11 cellular contexts compared by ENCODE assay signal in the genomic region with DNA sequence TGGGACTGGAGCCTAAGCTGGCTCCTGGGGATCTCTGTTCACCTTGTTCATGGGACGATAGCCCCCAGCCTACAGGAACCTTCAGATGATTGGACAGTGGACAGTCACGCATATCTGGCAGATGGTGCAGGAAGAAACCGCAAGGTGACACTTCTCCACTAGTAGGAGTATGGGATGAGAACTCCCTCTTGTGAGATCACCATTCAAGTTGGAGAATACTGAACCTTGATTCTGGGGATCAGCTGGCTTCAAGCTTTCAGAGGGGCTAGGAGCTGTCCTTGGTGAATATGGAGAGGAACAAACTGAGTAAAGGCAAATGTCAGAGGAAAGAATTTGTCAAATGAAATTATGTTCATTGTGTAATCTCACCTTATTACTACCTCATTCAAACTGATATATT.
DNase-seq lines count a peak whose midpoint lies in the region; ATAC-seq and TF ChIP-seq lines count a peak whose summit lies in the region.
"Had no signal": no experiment of that assay in that cellular context is flagged by ENCODE, and none has a peak within 500 bp of the region (broad histone marks: within the 10 kb centered on the region; RNA-seq: fewer than 3 reads in every experiment).

No MANE protein-coding gene starts in this region.

- H3K4me1 ChIP-seq in SJCRH30 (no peaks in the 10 kb centered on the region), endodermal cell (ENCODE audit: control insufficient read depth, insufficient read depth, low read length) (no peaks in the 10 kb centered on the region), spleen (peaks cover 0 to 20% (median 10%) of the 10 kb centered on the region in 6 donors), psoas muscle (no peaks in the 10 kb centered on the region)

- no peak overlapping the region for H3K4me3 Mint-ChIP-seq in endodermal cell

- H3K27ac ChIP-seq in SJCRH30 (no peak overlapping the region), endodermal cell (ENCODE audit: low read depth, low read length) (no peak overlapping the region), spleen (no peak overlapping the region), psoas muscle (no peak overlapping the region)

- peaks cover 2% of the 10 kb centered on the region for H3K36me3 Mint-ChIP-seq in endodermal cell (ENCODE audit: low read depth)

- in situ Hi-C loops in ACHN (cut with HindIII; ENCODE audit: low pct_ligation_motif_present, low pct_unique_long_range_greater_than_20kb, low sequenced_read_pairs): no loop called here

- H3K27me3 ChIP-seq in SJCRH30 (no peaks in the 10 kb centered on the region), endodermal cell (ENCODE audit: control insufficient read depth, insufficient read depth, low read length, poor library complexity, severe bottlenecking) (no peaks in the 10 kb centered on the region), spleen (replicated peaks in 1 of 7) (no peaks in the 10 kb centered on the region), psoas muscle (ENCODE audit: insufficient read depth in 3 of 3, low read length in 2 of 3) (no peaks in the 10 kb centered on the region)

- H3K9ac ChIP-seq in endodermal cell (ENCODE audit: extremely low read depth, low read length, poor library complexity, severe bottlenecking): no peak overlapping the region

- no peak for TF ChIP-seq POLR2A in spleen (IDR thresholded peaks at IDR 0.05)

- no peak overlapping the region for H3K27ac Mint-ChIP-seq in endodermal cell

- 93 to 100% methylated on average over 3 of the region's 3 CpGs for WGBS in endodermal cell (ENCODE audit: insufficient coverage in 1 of 2, insufficient read length in 1 of 2), 2 experiments
- 92 to 99% (median 95%) methylated on average over 3 of the region's 3 CpGs for WGBS in spleen, 5 donors
- whole genome bisulfite sequencing in psoas muscle, 3 donors: 90 to 98% (median 90%) methylated on average over 3 of the region's 3 CpGs

- intact Hi-C loops in spleen (cut with DNase I; ENCODE audit: low total_unique reads): no loop called here
- intact Hi-C loops in psoas muscle (cut with DNase I): no loop called here

- peak; percentile 56 for TF ChIP-seq CTCF in endodermal cell (conservative IDR thresholded peaks at IDR 0.05)
- TF ChIP-seq CTCF in spleen (IDR thresholded peaks at IDR 0.05 in 8 of 11, conservative IDR thresholded peaks at IDR 0.05 in 3 of 11): no peak
- no peak for TF ChIP-seq CTCF in psoas muscle (IDR thresholded peaks at IDR 0.05)

- peak; percentile 10 for DNase-seq in ACHN
- DNase-seq in ELF-1 (ENCODE audit: low read depth, low spot score): peak; percentile 18
- peak; percentile 13 to 49 for DNase-seq in SJCRH30
- DNase-seq in endodermal cell: peak; percentile 58
- no peak for DNase-seq in spleen
- DNase-seq in psoas muscle: no peak
- DNase-seq in activated gamma-delta T cell treated with Interleukin-2 at 50 U/mL for 16 hours: no peak
- DNase-seq: islet precursor cell, substantia nigra, SW 1271 had no signal

- no peaks in the 10 kb centered on the region for H3K9me3 Mint-ChIP-seq in endodermal cell

- H3K36me3 ChIP-seq in SJCRH30 (peaks cover 6% of the 10 kb centered on the region; the same call in 1 of the 2 replicates), endodermal cell (ENCODE audit: control insufficient read depth, insufficient read depth, low read length) (no peaks in the 10 kb centered on the region), spleen (peaks cover 0 to 8% (median 0%) of the 10 kb centered on the region in 6 donors), psoas muscle (ENCODE audit: insufficient read depth in 1 of 2, low read depth in 1 of 2) (no peaks in the 10 kb centered on the region)

- H3K4me3 ChIP-seq in SJCRH30 (no peak overlapping the region), endodermal cell (ENCODE audit: low read length) (no peak overlapping the region), spleen (no peak overlapping the region), psoas muscle (no peak overlapping the region)

- no peaks in the 10 kb centered on the region for H3K27me3 Mint-ChIP-seq in endodermal cell (ENCODE audit: insufficient read depth)

- H3K9me3 ChIP-seq in SJCRH30 (replicated peaks) (no peaks in the 10 kb centered on the region), endodermal cell (ENCODE audit: control insufficient read depth, low read length) (no peaks in the 10 kb centered on the region), spleen (no peaks in the 10 kb centered on the region), psoas muscle (no peaks in the 10 kb centered on the region)

- H3K4me1 Mint-ChIP-seq in endodermal cell: peaks cover 13% of the 10 kb centered on the region

- ATAC-seq in HG03108 (IDR thresholded peaks at IDR 0.05; ENCODE audit: unreplicated experiment): no peak
- no peak for ATAC-seq in psoas muscle

Comparison
In these comparisons a context has a peak if more than half of its experiments do, and no peak if none do; other contexts are left out.
1. DNase-seq: peak in ACHN (single experiment), ELF-1 (single experiment), SJCRH30 (2 of 2) and endodermal cell (single experiment); none in spleen (single experiment), psoas muscle (0 of 2) and activated gamma-delta T cell treated with Interleukin-2 at 50 U/mL for 16 hours (single experiment).